In the genomic region with DNA sequence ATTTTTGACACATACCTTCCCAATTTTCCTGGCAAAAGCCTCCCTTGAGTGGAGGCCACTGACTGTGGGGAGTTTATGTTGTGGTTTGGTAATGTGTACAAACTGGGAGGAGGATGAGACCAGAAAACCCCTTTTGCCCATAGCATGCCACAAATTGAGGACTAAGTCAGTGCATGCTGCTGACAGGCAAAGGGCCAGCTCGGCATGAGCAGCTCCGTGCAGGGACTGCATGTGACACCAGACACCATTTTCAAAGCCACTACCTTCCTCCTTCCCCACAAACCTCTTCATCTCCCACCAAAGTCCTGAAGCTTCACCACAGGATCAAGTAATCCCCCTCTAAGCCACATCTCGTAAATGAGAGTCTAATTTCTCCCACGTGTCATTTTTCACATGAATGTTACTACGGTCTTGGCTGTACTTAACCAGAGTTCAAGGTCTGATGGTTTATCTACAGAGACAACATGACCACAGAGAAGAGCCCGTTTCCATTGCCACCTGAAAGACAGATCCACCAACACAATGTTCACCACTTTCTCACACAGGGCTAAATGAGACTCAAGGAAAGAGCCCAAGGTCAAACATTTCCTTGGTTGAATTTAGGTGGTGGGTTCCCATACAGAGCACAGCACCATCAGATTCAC, we compare ENCODE assay signal across 24 cellular contexts.
DNase-seq lines count a peak whose midpoint lies in the region; ATAC-seq and TF ChIP-seq lines count a peak whose summit lies in the region.
"Had no signal": no experiment of that assay in that cellular context is flagged by ENCODE, and none has a peak within 500 bp of the region (broad histone marks: within the 10 kb centered on the region; RNA-seq: fewer than 3 reads in every experiment).

No MANE protein-coding gene starts in this region.

- no peaks in the 10 kb centered on the region for H3K27me3 ChIP-seq in RWPE2 (ENCODE audit: insufficient read depth, poor library complexity, severe bottlenecking)
- no peaks in the 10 kb centered on the region for H3K27me3 ChIP-seq in muscle layer of duodenum (ENCODE audit: low read depth, low read length)
- H3K27me3 ChIP-seq in stomach: no peaks in the 10 kb centered on the region

- H3K4me3 ChIP-seq in RWPE2 (ENCODE audit: severe bottlenecking) (no peak overlapping the region), muscle layer of duodenum (ENCODE audit: low read depth in 1 of 2, low read length in 2 of 2) (no peak overlapping the region), stomach (no peak overlapping the region)
- H3K4me3 ChIP-seq: K562, lower lobe of right lung had no signal

- DNase-seq in RWPE2 (ENCODE audit: low spot score) (no peak), NK-92 (lab: John Stamatoyannopoulos, UW; ENCODE audit: unreplicated experiment) (no peak), GM10248 (ENCODE audit: extremely low spot score) (no peak), stomach (no peak)
- DNase-seq: activated CD4-positive, alpha-beta memory T cell treated with anti-CD3 and anti-CD28 coated beads, Interleukin-2, amount 10 ng/mL, durations not matched to agents 7 days and 5 days; activated naive CD4-positive, alpha-beta T cell treated with anti-CD3 and anti-CD28 coated beads for 36 hours; activated T-cell treated with anti-CD3 and anti-CD28 coated beads, Interleukin-2, amount 50 U/mL, for 1 hour; anterior cingulate cortex; cerebellar nuclear complex; COR-L47; effector CD8-positive, alpha-beta T cell; lower lobe of right lung; naive B cell; NCI-H1092 treated with DMSO at 0.1 percent for 48 hours; NCI-H2081; NCI-H510A treated with DMSO at 0.1 percent for 48 hours; stimulated activated CD4-positive, alpha-beta T cell treated with anti-CD3 and anti-CD28 coated beads, Interleukin-2, amount 100 ng/mL, for 48 hours; T-helper 17 cell had no signal

- no peak for TF ChIP-seq POLR2A in stomach (IDR thresholded peaks at IDR 0.05)

- CTCF ChIA-PET in GM10248 (lab: Yijun Ruan, JAX): no interaction called here

- peak overlapping the region; percentile 91 for H3K27ac ChIP-seq in RWPE2 (ENCODE audit: poor library complexity, severe bottlenecking)
- H3K27ac ChIP-seq in muscle layer of duodenum (ENCODE audit: low read length): peak overlapping the region; percentile 3
- H3K27ac ChIP-seq in stomach: no peak overlapping the region
- H3K27ac ChIP-seq: lower lobe of right lung, parathyroid adenoma had no signal

- intact Hi-C loops in stomach (cut with DNase I; ENCODE audit: low total_unique reads): no loop called here

- peak; percentile 58 for ATAC-seq in GM18498 (IDR thresholded peaks at IDR 0.05; ENCODE audit: unreplicated experiment)
- peak; percentile 64 for ATAC-seq in HG02678 (IDR thresholded peaks at IDR 0.05; ENCODE audit: unreplicated experiment)
- ATAC-seq in RWPE2 (ENCODE audit: low read depth): no peak
- no peak for ATAC-seq in GM19452 (IDR thresholded peaks at IDR 0.05; ENCODE audit: unreplicated experiment)
- ATAC-seq: K562, lower lobe of right lung, T-helper 17 cell had no signal

- POLR2A ChIA-PET in GM10248 (lab: Yijun Ruan, JAX): no interaction called here

- TF ChIP-seq CTCF in RWPE2 (IDR thresholded peaks at IDR 0.05; ENCODE audit: poor library complexity, severe bottlenecking) (no peak), GM10248 (IDR thresholded peaks at IDR 0.05; ENCODE audit: control extremely low read depth, extremely low read depth, low read depth, missing control alignments) (no peak), stomach (IDR thresholded peaks at IDR 0.05) (no peak)

- no peak for TF ChIP-seq EP300 in stomach (IDR thresholded peaks at IDR 0.05)

- H3K4me1 ChIP-seq in RWPE2 (ENCODE audit: insufficient read depth, poor library complexity, severe bottlenecking) (peaks cover 59% of the 10 kb centered on the region), muscle layer of duodenum (ENCODE audit: control insufficient read depth in 1 of 2, insufficient read depth in 2 of 2, low read length in 2 of 2) (peaks cover 9 to 18% of the 10 kb centered on the region in 2 donors), stomach (peaks cover 5 to 81% (median 50%) of the 10 kb centered on the region in 4 donors)
- H3K4me1 ChIP-seq: parathyroid adenoma had no signal

- WGBS in stomach, 5 donors: 74 to 86% (median 81%) methylated on average over 6 of the region's 6 CpGs

- H3K9me3 ChIP-seq in RWPE2 (ENCODE audit: severe bottlenecking): no peaks in the 10 kb centered on the region
- H3K9me3 ChIP-seq in muscle layer of duodenum (ENCODE audit: control insufficient read depth in 1 of 2, low read length in 2 of 2): no peaks in the 10 kb centered on the region
- no peaks in the 10 kb centered on the region for H3K9me3 ChIP-seq in stomach
- H3K9me3 ChIP-seq: lower lobe of right lung had no signal

- H3K36me3 ChIP-seq in RWPE2 (ENCODE audit: low read depth): no peaks in the 10 kb centered on the region
- no peaks in the 10 kb centered on the region for H3K36me3 ChIP-seq in muscle layer of duodenum (ENCODE audit: control insufficient read depth in 1 of 2, insufficient read depth in 2 of 2, low read length in 2 of 2)
- H3K36me3 ChIP-seq in stomach: no peaks in the 10 kb centered on the region
- H3K36me3 ChIP-seq: lower lobe of right lung had no signal

Comparison
In these comparisons a context has a peak if more than half of its experiments do, and no peak if none do; other contexts are left out.
1. ATAC-seq: peak in GM18498 (single experiment) and HG02678 (single experiment); none in RWPE2 (single experiment) and GM19452 (single experiment).
2. H3K27ac ChIP-seq: peak in RWPE2 (single experiment) and muscle layer of duodenum (single experiment); none in stomach (0 of 5).